21 cellular contexts compared by ENCODE assay signal in the genomic region with DNA sequence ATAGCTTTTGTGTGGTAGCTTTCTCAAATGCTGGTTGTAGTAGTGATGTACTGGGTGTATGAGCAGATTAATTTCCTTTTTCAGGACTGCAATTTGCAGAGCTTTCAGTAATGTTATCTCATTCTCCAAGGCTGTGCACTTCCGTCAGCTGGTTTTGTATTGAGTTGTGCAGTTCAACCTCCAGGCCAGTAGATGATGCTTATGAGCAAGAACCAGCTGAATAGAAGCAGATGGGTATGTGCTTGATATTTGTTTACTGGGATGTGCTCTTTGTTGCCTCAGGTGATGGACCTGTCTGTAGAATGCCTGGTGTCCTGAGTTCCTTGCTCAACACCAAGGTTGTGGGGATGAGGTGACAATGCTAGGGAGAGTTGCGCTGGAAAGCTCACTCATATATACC.
A peak's percentile ranks its signal among the peaks of the same experiment; 100 is the strongest.
DNase-seq lines count a peak whose midpoint lies in the region; ATAC-seq, FAIRE-seq and TF ChIP-seq lines count a peak whose summit lies in the region.
"Had no signal": no experiment of that assay in that cellular context is flagged by ENCODE, and none has a peak within 500 bp of the region (broad histone marks: within the 10 kb centered on the region; RNA-seq: fewer than 3 reads in every experiment).

No MANE protein-coding gene starts in this region.

- H3K4me3 ChIP-seq in GM23338 (no peak overlapping the region), OCI-LY3 (ENCODE audit: low read length) (no peak overlapping the region), small intestine (ENCODE audit: low read depth in 1 of 2, low read length in 2 of 2) (no peak overlapping the region)
- no peak overlapping the region for H3K4me3 ChIP-seq in CD8-positive, alpha-beta T cell (ENCODE audit: low read depth, low read length)
- H3K4me3 ChIP-seq: body of pancreas, uterus had no signal

- POLR2A ChIA-PET in CD8-positive, alpha-beta T cell (lab: Charles Lee) = no interaction called here

- DNase-seq in D341Med (ENCODE audit: low spot score) (peak; percentile 4), GM23338 (ENCODE audit: low spot score) (peak; percentile 17), foreskin keratinocyte (no peak), small intestine (no peak), RKO (ENCODE audit: low spot score) (no peak), activated T-cell treated with anti-CD3 and anti-CD28 coated beads for 4 hours (no peak)
- no peak for DNase-seq in CD8-positive, alpha-beta T cell
- DNase-seq: activated B cell treated with CpG ODN at 0.5 μM for 24 hours; activated CD4-positive, alpha-beta T cell treated with anti-CD3 and anti-CD28 coated beads, Interleukin-2, amount 50 U/mL, for 48 hours; activated gamma-delta T cell; body of pancreas; effector CD4-positive, alpha-beta T cell; islet precursor cell; NCI-H146; NCI-H510A treated with DMSO at 0.1 percent for 48 hours; substantia nigra; uterus had no signal

- H3K9me3 ChIP-seq in OCI-LY3 (ENCODE audit: insufficient read depth, low read length) = no peaks in the 10 kb centered on the region
- no peaks in the 10 kb centered on the region for H3K9me3 ChIP-seq in small intestine (ENCODE audit: control insufficient read depth, low read depth)
- no peaks in the 10 kb centered on the region for H3K9me3 ChIP-seq in CD8-positive, alpha-beta T cell (ENCODE audit: low read length)
- H3K9me3 ChIP-seq: body of pancreas, uterus had no signal

- ATAC-seq in GM23338 (no peak), foreskin keratinocyte (no peak)
- ATAC-seq in CD8-positive, alpha-beta T cell = no peak
- ATAC-seq: body of pancreas had no signal

- no peaks in the 10 kb centered on the region for H3F3A ChIP-seq in GM23338 (replicated peaks; ENCODE audit: low read depth)

- H3K4me1 Mint-ChIP-seq in GM23338 = peaks cover 2% of the 10 kb centered on the region; the same call in 1 of the 3 replicates
- H3K4me1 Mint-ChIP-seq in CD8-positive, alpha-beta T cell (ENCODE audit: low read depth) = no peaks in the 10 kb centered on the region
- H3K4me1 Mint-ChIP-seq: activated B cell treated with CpG ODN at 0.5 μM for 24 hours had no signal

- intact Hi-C loops in CD8-positive, alpha-beta T cell (cut with DNase I, micrococcal nuclease) = no loop called here

- CTCF ChIA-PET in CD8-positive, alpha-beta T cell (lab: Charles Lee) = interaction anchor here (0.7 kb wide), 1 partner anchor 8 kb away, joined by 4 read pairs; no protein-coding TSS in a partner anchor

- H3K9me2 ChIP-seq in GM23338 (ENCODE audit: insufficient read depth) = no peaks in the 10 kb centered on the region

- H3K36me3 ChIP-seq in GM23338 (ENCODE audit: insufficient read depth) = no peaks in the 10 kb centered on the region
- H3K36me3 ChIP-seq in OCI-LY3 (replicated peaks; ENCODE audit: low read depth, low read length) = no peaks in the 10 kb centered on the region
- no peaks in the 10 kb centered on the region for H3K36me3 ChIP-seq in small intestine (ENCODE audit: control insufficient read depth in 2 of 2, insufficient read depth in 2 of 2, low read length in 2 of 2)
- no peaks in the 10 kb centered on the region for H3K36me3 ChIP-seq in CD8-positive, alpha-beta T cell (ENCODE audit: insufficient read depth, low read length)
- H3K36me3 ChIP-seq: uterus had no signal

- no peaks in the 10 kb centered on the region for H3K9me3 Mint-ChIP-seq in GM23338
- peaks cover 10% of the 10 kb centered on the region for H3K9me3 Mint-ChIP-seq in CD8-positive, alpha-beta T cell

- no peaks in the 10 kb centered on the region for H3K36me3 Mint-ChIP-seq in GM23338 (ENCODE audit: low read depth)
- H3K36me3 Mint-ChIP-seq in CD8-positive, alpha-beta T cell = no peaks in the 10 kb centered on the region

- H4K20me1 ChIP-seq in GM23338 (replicated peaks; ENCODE audit: insufficient read depth) (no peaks in the 10 kb centered on the region), OCI-LY3 (ENCODE audit: insufficient read depth, low read length) (no peaks in the 10 kb centered on the region)

- H2AFZ ChIP-seq in GM23338 (no peak overlapping the region), OCI-LY3 (ENCODE audit: low read depth, low read length) (no peak overlapping the region)

- H3K79me2 ChIP-seq in GM23338 (replicated peaks; ENCODE audit: insufficient read depth) (no peaks in the 10 kb centered on the region), OCI-LY3 (ENCODE audit: low read length) (no peaks in the 10 kb centered on the region)

- no peak overlapping the region for H3K4me3 Mint-ChIP-seq in GM23338
- H3K4me3 Mint-ChIP-seq in CD8-positive, alpha-beta T cell = no peak overlapping the region
- H3K4me3 Mint-ChIP-seq: activated B cell treated with CpG ODN at 0.5 μM for 24 hours had no signal

- 80 to 88% (median 83%) methylated on average over 2 of the region's 2 CpGs for WGBS in small intestine, 3 donors

- TF ChIP-seq CTCF in GM23338 (conservative IDR thresholded peaks at IDR 0.05; ENCODE audit: low read depth in 2 of 2) (peak; percentile 35 to 49), OCI-LY3 (IDR thresholded peaks at IDR 0.05; ENCODE audit: low read depth, low read length) (peak; percentile 32), foreskin keratinocyte (conservative IDR thresholded peaks at IDR 0.05) (peak; percentile 15)
- TF ChIP-seq CTCF in CD8-positive, alpha-beta T cell (IDR thresholded peaks at IDR 0.05) = no peak

- no peaks in the 10 kb centered on the region for H3K27me3 Mint-ChIP-seq in GM23338 (ENCODE audit: insufficient read depth, low read depth, poor library complexity)
- H3K27me3 Mint-ChIP-seq in CD8-positive, alpha-beta T cell (ENCODE audit: low read depth) = no peaks in the 10 kb centered on the region
- H3K27me3 Mint-ChIP-seq: activated B cell treated with CpG ODN at 0.5 μM for 24 hours, progenitor cell of endocrine pancreas had no signal

- H3K4me1 ChIP-seq in GM23338 (ENCODE audit: insufficient read depth) (no peaks in the 10 kb centered on the region), OCI-LY3 (ENCODE audit: low read length) (no peaks in the 10 kb centered on the region), foreskin keratinocyte (no peaks in the 10 kb centered on the region), small intestine (ENCODE audit: control insufficient read depth in 2 of 2, insufficient read depth in 1 of 2, low read depth in 1 of 2, low read length in 1 of 2) (no peaks in the 10 kb centered on the region)
- no peaks in the 10 kb centered on the region for H3K4me1 ChIP-seq in CD8-positive, alpha-beta T cell (ENCODE audit: insufficient read depth, low read length)
- H3K4me1 ChIP-seq: body of pancreas, uterus had no signal

- H3K27ac ChIP-seq in GM23338 (ENCODE audit: low read depth) (no peak overlapping the region), OCI-LY3 (ENCODE audit: low read length) (no peak overlapping the region), foreskin keratinocyte (no peak overlapping the region), small intestine (ENCODE audit: low read depth in 1 of 2, low read length in 1 of 2) (no peak overlapping the region)
- no peak overlapping the region for H3K27ac ChIP-seq in CD8-positive, alpha-beta T cell (ENCODE audit: low read depth, low read length)
- H3K27ac ChIP-seq: body of pancreas, RWPE1, uterus had no signal

- H3K9ac ChIP-seq in OCI-LY3 (ENCODE audit: low read length) = no peak overlapping the region

- H3K4me2 ChIP-seq in GM23338 (no peak overlapping the region), OCI-LY3 (ENCODE audit: low read length) (no peak overlapping the region)

- no peak overlapping the region for H3K27ac Mint-ChIP-seq in GM23338
- H3K27ac Mint-ChIP-seq in CD8-positive, alpha-beta T cell = no peak overlapping the region
- H3K27ac Mint-ChIP-seq: activated B cell treated with CpG ODN at 0.5 μM for 24 hours, progenitor cell of endocrine pancreas had no signal

- FAIRE-seq in small intestine (lab: Jason Lieb, UNC) = no peak
- FAIRE-seq: frontal cortex had no signal

- H3K27me3 ChIP-seq in GM23338 (ENCODE audit: insufficient read depth) (no peaks in the 10 kb centered on the region), OCI-LY3 (ENCODE audit: low read depth, low read length) (no peaks in the 10 kb centered on the region), foreskin keratinocyte (no peaks in the 10 kb centered on the region), small intestine (ENCODE audit: control insufficient read depth in 2 of 2, insufficient read depth in 2 of 2, low read length in 2 of 2) (no peaks in the 10 kb centered on the region)
- H3K27me3 ChIP-seq in CD8-positive, alpha-beta T cell (ENCODE audit: insufficient read depth, low read length) = no peaks in the 10 kb centered on the region
- H3K27me3 ChIP-seq: body of pancreas, uterus had no signal

TF ChIP-seq in GM23338, 12 proteins besides CTCF, POLR2A, EP300 and RAD21 (continues in another document):
- TF ChIP-seq, protein P1, sequence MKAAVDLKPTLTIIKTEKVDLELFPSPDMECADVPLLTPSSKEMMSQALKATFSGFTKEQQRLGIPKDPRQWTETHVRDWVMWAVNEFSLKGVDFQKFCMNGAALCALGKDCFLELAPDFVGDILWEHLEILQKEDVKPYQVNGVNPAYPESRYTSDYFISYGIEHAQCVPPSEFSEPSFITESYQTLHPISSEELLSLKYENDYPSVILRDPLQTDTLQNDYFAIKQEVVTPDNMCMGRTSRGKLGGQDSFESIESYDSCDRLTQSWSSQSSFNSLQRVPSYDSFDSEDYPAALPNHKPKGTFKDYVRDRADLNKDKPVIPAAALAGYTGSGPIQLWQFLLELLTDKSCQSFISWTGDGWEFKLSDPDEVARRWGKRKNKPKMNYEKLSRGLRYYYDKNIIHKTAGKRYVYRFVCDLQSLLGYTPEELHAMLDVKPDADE (IDR thresholded peaks at IDR 0.05) = no peak
- TF ChIP-seq JUNB (IDR thresholded peaks at IDR 0.05; ENCODE audit: unreplicated experiment) (no peak), EZH2phosphoT487 (IDR thresholded peaks at IDR 0.05; ENCODE audit: unreplicated experiment) (no peak), CREB1 (CRISPR knock-in tag; IDR thresholded peaks at IDR 0.05; ENCODE audit: low read depth) (no peak), EZH2 (IDR thresholded peaks at IDR 0.05; ENCODE audit: low read depth, unreplicated experiment) (no peak)

Comparison
In these comparisons a context has a peak if more than half of its experiments do, and no peak if none do; other contexts are left out.
1. DNase-seq: peak in D341Med (single experiment) and GM23338 (single experiment); none in foreskin keratinocyte (0 of 2), small intestine (single experiment), RKO (single experiment), activated T-cell treated with anti-CD3 and anti-CD28 coated beads for 4 hours (single experiment) and CD8-positive, alpha-beta T cell (0 of 7).